ENCODE assay signal across 8 cellular contexts in the genomic region with DNA sequence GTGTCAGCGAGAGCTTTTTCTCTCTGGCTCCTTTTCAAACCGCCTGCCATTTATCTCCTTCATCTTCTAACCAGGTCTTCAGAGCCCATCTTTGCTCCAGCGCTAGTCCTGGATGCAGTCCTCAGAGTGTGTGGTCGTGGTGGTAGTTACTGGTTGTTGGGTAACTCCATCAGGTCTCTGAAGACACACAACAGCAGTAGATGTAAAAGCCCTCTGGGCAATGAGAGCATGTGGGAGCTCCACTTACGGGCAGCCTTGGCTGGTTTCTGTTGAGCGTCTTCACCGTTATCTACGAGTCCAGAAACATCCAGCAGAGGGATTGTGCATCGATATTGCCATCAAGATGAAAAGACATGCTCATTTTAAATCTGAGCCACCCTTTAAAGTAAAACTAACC.
DNase-seq lines count a peak whose midpoint lies in the region; ATAC-seq and TF ChIP-seq lines count a peak whose summit lies in the region.

No MANE protein-coding gene starts in this region.

- H3K27ac ChIP-seq in hepatocyte (no peak overlapping the region), tibial nerve (no peak overlapping the region), foreskin keratinocyte (no peak overlapping the region)

- TF ChIP-seq CTCF in hepatocyte (IDR thresholded peaks at IDR 0.05; ENCODE audit: poor library complexity) (no peak), tibial nerve (IDR thresholded peaks at IDR 0.05) (no peak), foreskin keratinocyte (conservative IDR thresholded peaks at IDR 0.05) (no peak)

- H3K27me3 Mint-ChIP-seq in activated naive CD4-positive, alpha-beta T cell treated with anti-CD3 and anti-CD28 coated beads for 36 hours (ENCODE audit: low read depth): peaks cover 63% of the 10 kb centered on the region
- H3K27me3 Mint-ChIP-seq in T-helper 1 cell treated with Interleukin-12 subunit alpha and Interleukin-12 subunit beta and Interleukin-4 antibody, amounts not matched to agents 30 μg/mL and 1 μg/mL, for 36 hours (ENCODE audit: low read depth): peaks cover 74% of the 10 kb centered on the region

- no peaks in the 10 kb centered on the region for H3K36me3 Mint-ChIP-seq in activated naive CD4-positive, alpha-beta T cell treated with anti-CD3 and anti-CD28 coated beads for 36 hours (ENCODE audit: low read depth)
- peaks cover 2% of the 10 kb centered on the region for H3K36me3 Mint-ChIP-seq in T-helper 1 cell treated with Interleukin-12 subunit alpha and Interleukin-12 subunit beta and Interleukin-4 antibody, amounts not matched to agents 30 μg/mL and 1 μg/mL, for 36 hours (ENCODE audit: low read depth)

- intact Hi-C loops in activated naive CD4-positive, alpha-beta T cell treated with anti-CD3 and anti-CD28 coated beads for 36 hours (cut with micrococcal nuclease): loop anchor here (2.0 to 5.0 kb wide), 2 partner anchors 74 to 416 kb away; no protein-coding TSS in a partner anchor

- TF ChIP-seq POLR2A in tibial nerve (IDR thresholded peaks at IDR 0.05): no peak

- peak overlapping the region; percentile 96 for H3K4me2 ChIP-seq in hepatocyte

- CTCF ChIA-PET in activated naive CD4-positive, alpha-beta T cell treated with anti-CD3 and anti-CD28 coated beads for 36 hours (lab: Charles Lee): interaction anchor here (0.8 to 1.8 kb wide), 4 partner anchors 11 to 415 kb away, joined by 3 to 6 read pairs (median 4); no protein-coding TSS in a partner anchor

- WGBS in hepatocyte (ENCODE audit: low lambda C conversion rate, missing lambda C conversion rate): 49% methylated on average over 9 of the region's 9 CpGs
- WGBS in tibial nerve, 2 donors: 72% methylated on average over 9 of the region's 9 CpGs

- H3K4me1 ChIP-seq in hepatocyte (ENCODE audit: insufficient read depth): peaks cover 4% of the 10 kb centered on the region
- H3K4me1 ChIP-seq in tibial nerve: peaks cover 0 to 20% (median 4%) of the 10 kb centered on the region in 4 donors
- H3K4me1 ChIP-seq in foreskin keratinocyte: no peaks in the 10 kb centered on the region

- peaks cover 33% of the 10 kb centered on the region for H3K4me1 Mint-ChIP-seq in activated naive CD4-positive, alpha-beta T cell treated with anti-CD3 and anti-CD28 coated beads for 36 hours (ENCODE audit: low read depth)
- H3K4me1 Mint-ChIP-seq in T-helper 1 cell treated with Interleukin-12 subunit alpha and Interleukin-12 subunit beta and Interleukin-4 antibody, amounts not matched to agents 30 μg/mL and 1 μg/mL, for 36 hours (ENCODE audit: low read depth): peaks cover 29% of the 10 kb centered on the region

- H3K9me3 ChIP-seq in hepatocyte (ENCODE audit: low read depth) (no peaks in the 10 kb centered on the region), tibial nerve (no peaks in the 10 kb centered on the region)

- H3K36me3 ChIP-seq in hepatocyte (replicated peaks; ENCODE audit: insufficient read depth, low read depth) (no peaks in the 10 kb centered on the region), tibial nerve (no peaks in the 10 kb centered on the region)

- H3K79me2 ChIP-seq in hepatocyte: peaks cover 10% of the 10 kb centered on the region

- H3K4me3 ChIP-seq in hepatocyte: no peak overlapping the region
- no peak overlapping the region for H3K4me3 ChIP-seq in tibial nerve

- H3K4me3 Mint-ChIP-seq in activated naive CD4-positive, alpha-beta T cell treated with anti-CD3 and anti-CD28 coated beads for 36 hours: peak overlapping the region; percentile 63
- H3K4me3 Mint-ChIP-seq in T-helper 1 cell treated with Interleukin-12 subunit alpha and Interleukin-12 subunit beta and Interleukin-4 antibody, amounts not matched to agents 30 μg/mL and 1 μg/mL, for 36 hours: peak overlapping the region; percentile 81

- H3K27me3 ChIP-seq in hepatocyte: peaks cover 47% of the 10 kb centered on the region
- peaks cover 2 to 70% of the 10 kb centered on the region in 2 donors for H3K27me3 ChIP-seq in tibial nerve
- H3K27me3 ChIP-seq in foreskin keratinocyte: peaks cover 14% of the 10 kb centered on the region

- H3K9me2 ChIP-seq in hepatocyte (replicated peaks; ENCODE audit: insufficient read depth): no peaks in the 10 kb centered on the region

- H3K9me3 Mint-ChIP-seq in activated naive CD4-positive, alpha-beta T cell treated with anti-CD3 and anti-CD28 coated beads for 36 hours: no peaks in the 10 kb centered on the region
- no peaks in the 10 kb centered on the region for H3K9me3 Mint-ChIP-seq in T-helper 1 cell treated with Interleukin-12 subunit alpha and Interleukin-12 subunit beta and Interleukin-4 antibody, amounts not matched to agents 30 μg/mL and 1 μg/mL, for 36 hours

- H2AFZ ChIP-seq in hepatocyte: no peak overlapping the region

- no peak overlapping the region for H3K27ac Mint-ChIP-seq in activated naive CD4-positive, alpha-beta T cell treated with anti-CD3 and anti-CD28 coated beads for 36 hours
- H3K27ac Mint-ChIP-seq in T-helper 1 cell treated with Interleukin-12 subunit alpha and Interleukin-12 subunit beta and Interleukin-4 antibody, amounts not matched to agents 30 μg/mL and 1 μg/mL, for 36 hours: peak overlapping the region; percentile 60

- TF ChIP-seq EP300 in tibial nerve (IDR thresholded peaks at IDR 0.05): no peak

- peak; percentile 22 for DNase-seq in activated naive CD4-positive, alpha-beta T cell treated with anti-CD3 and anti-CD28 coated beads for 36 hours
- no peak for DNase-seq in activated naive CD4-positive, alpha-beta T cell (lab: John Stamatoyannopoulos, UW)
- DNase-seq in hepatocyte (ENCODE audit: low spot score) (no peak), tibial nerve (ENCODE audit: low spot score in 2 of 2) (no peak), foreskin keratinocyte (no peak), 8988T (no peak)

- no peaks in the 10 kb centered on the region for H4K20me1 ChIP-seq in hepatocyte (ENCODE audit: insufficient read depth, poor library complexity, severe bottlenecking)

- ATAC-seq in HG02870 (IDR thresholded peaks at IDR 0.05; ENCODE audit: unreplicated experiment) (peak; percentile 8), foreskin keratinocyte (no peak)
